In genomic region chr16:50441758-50442157, GRCh38 we compare ENCODE assay signal across 22 cellular contexts.
"Had no signal": no experiment of that assay in that cellular context is flagged by ENCODE, and none has a peak within 500 bp of the region (broad histone marks: within the 10 kb centered on the region; RNA-seq: fewer than 3 reads in every experiment).

No MANE protein-coding gene starts in this region.

- H3K4me1 ChIP-seq: esophagus muscularis mucosa, gastroesophageal sphincter, psoas muscle, sigmoid colon, transverse colon had no signal

- DNase-seq: effector memory CD4-positive, alpha-beta T cell; glutamatergic neuron; left cardiac atrium; left ventricle myocardium superior; mesenchymal stem cell; naive B cell; psoas muscle; retina; sigmoid colon; stimulated activated CD4-positive, alpha-beta T cell treated with anti-CD3 and anti-CD28 coated beads, Interleukin-2, amount 100 ng/mL, for 24 hours; stimulated activated CD4-positive, alpha-beta T cell treated with anti-CD3 and anti-CD28 coated beads, Interleukin-4, amount 100 ng/mL, for 4 hours; stimulated activated naive B cell treated with anti-CD40 and anti-IgM and Interleukin-4, amounts not matched to agents 10 μg/mL and 1 μg/mL and 100 μg/mL, for 72 hours; stimulated activated naive CD8-positive, alpha-beta T cell treated with anti-CD3 and anti-CD28 coated beads, Interleukin-15, amount 100 ng/mL, for 72 hours; transverse colon had no signal

- ATAC-seq: gastroesophageal sphincter; left cardiac atrium; left ventricle myocardium superior; psoas muscle; stimulated activated naive B cell treated with anti-CD40 and anti-IgM and Interleukin-4, amounts not matched to agents 10 μg/mL and 1 μg/mL and 100 μg/mL, for 72 hours; stimulated activated naive CD8-positive, alpha-beta T cell treated with anti-CD3 and anti-CD28 coated beads, Interleukin-15, amount 100 ng/mL, for 72 hours had no signal

- H3K27ac ChIP-seq: epithelial cell of prostate, esophagus muscularis mucosa, gastroesophageal sphincter, psoas muscle, sigmoid colon, skin epidermis, thoracic aorta, transverse colon had no signal

- H3K4me3 ChIP-seq: esophagus muscularis mucosa, gastroesophageal sphincter, lung, psoas muscle, sigmoid colon, skin epidermis, thoracic aorta, transverse colon had no signal

- FAIRE-seq: endometrium, keratinocyte had no signal

- H3K9me3 ChIP-seq: psoas muscle had no signal

- H3K36me3 ChIP-seq: esophagus muscularis mucosa, gastroesophageal sphincter, sigmoid colon, thoracic aorta, transverse colon had no signal

- H3K27me3 ChIP-seq: esophagus muscularis mucosa, gastroesophageal sphincter, sigmoid colon, transverse colon had no signal
